Comparison of ENCODE assay signal across 1 cellular context in the genomic region with DNA sequence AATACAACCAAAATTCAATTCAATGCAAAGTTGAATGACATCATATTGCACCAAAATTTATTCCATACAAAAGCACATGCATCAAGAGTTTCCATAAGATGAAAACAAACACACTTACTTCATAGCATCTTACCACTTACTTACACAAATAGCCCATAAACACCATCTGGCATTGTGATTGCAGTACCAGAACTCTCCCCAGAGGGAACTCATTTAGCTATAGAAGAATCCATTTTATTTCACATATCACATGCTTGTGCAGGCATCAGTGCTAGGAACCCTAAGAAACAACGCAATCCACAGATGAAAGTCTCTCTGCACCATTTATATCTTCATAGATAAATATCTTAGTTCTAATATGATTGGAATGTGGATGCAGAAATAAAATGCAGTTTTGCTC.
TF ChIP-seq lines count a peak whose summit lies in the region.

No MANE protein-coding gene starts in this region.

TF ChIP-seq in A549, 52 proteins besides CTCF, POLR2A, EP300 and RAD21 (continued from another document):
- TF ChIP-seq REST (IDR thresholded peaks at IDR 0.05) (no peak), RNF2 (IDR thresholded peaks at IDR 0.05; ENCODE audit: borderline replicate concordance, low read depth) (no peak), HOXB13 (CRISPR knock-in tag; IDR thresholded peaks at IDR 0.05; ENCODE audit: low read depth) (no peak), MYC (IDR thresholded peaks at IDR 0.05; ENCODE audit: borderline replicate concordance, low read length) (no peak), JUNB (IDR thresholded peaks at IDR 0.05) (no peak)
- TF ChIP-seq, protein P1, sequence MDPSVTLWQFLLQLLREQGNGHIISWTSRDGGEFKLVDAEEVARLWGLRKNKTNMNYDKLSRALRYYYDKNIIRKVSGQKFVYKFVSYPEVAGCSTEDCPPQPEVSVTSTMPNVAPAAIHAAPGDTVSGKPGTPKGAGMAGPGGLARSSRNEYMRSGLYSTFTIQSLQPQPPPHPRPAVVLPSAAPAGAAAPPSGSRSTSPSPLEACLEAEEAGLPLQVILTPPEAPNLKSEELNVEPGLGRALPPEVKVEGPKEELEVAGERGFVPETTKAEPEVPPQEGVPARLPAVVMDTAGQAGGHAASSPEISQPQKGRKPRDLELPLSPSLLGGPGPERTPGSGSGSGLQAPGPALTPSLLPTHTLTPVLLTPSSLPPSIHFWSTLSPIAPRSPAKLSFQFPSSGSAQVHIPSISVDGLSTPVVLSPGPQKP (IDR thresholded peaks at IDR 0.05; ENCODE audit: low read depth, low read length): no peak
- TF ChIP-seq, protein P2, sequence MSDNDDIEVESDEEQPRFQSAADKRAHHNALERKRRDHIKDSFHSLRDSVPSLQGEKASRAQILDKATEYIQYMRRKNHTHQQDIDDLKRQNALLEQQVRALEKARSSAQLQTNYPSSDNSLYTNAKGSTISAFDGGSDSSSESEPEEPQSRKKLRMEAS (IDR thresholded peaks at IDR 0.05): no peak
